12 cellular contexts compared by ENCODE assay signal in the genomic region with DNA sequence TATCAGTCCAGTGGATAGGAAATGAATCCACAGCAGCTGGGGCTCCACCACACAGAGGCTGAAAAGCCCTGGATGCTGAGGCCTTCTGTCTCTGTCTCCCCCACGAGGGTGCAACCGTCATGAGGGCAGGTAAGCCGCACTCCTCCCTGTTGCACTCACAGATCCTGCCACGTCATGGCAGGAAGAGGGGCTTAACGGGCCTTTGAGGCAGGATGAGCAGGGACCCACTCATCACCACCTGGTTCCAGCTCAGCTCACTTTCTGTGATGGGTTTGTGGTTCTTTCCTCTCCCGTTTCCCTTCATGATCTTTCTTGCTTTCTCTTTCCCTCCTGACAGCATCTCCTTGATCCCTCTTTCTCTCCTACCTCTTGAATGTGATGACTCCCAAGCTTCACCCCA.
A peak's percentile ranks its signal among the peaks of the same experiment; 100 is the strongest.
DNase-seq lines count a peak whose midpoint lies in the region; ATAC-seq and TF ChIP-seq lines count a peak whose summit lies in the region.
"Had no signal": no experiment of that assay in that cellular context is flagged by ENCODE, and none has a peak within 500 bp of the region (broad histone marks: within the 10 kb centered on the region; RNA-seq: fewer than 3 reads in every experiment).

No MANE protein-coding gene starts in this region.

- H3K4me1 Mint-ChIP-seq in activated naive CD4-positive, alpha-beta T cell treated with anti-CD3 and anti-CD28 coated beads, Interleukin-2, amount 50 U/mL, for 24 hours = no peaks in the 10 kb centered on the region
- H3K4me1 Mint-ChIP-seq in activated naive CD8-positive, alpha-beta T cell (ENCODE audit: low read depth) = peaks cover 30% of the 10 kb centered on the region
- H3K4me1 Mint-ChIP-seq in chondrocyte (ENCODE audit: low read depth) = peaks cover 21% of the 10 kb centered on the region
- H3K4me1 Mint-ChIP-seq in activated T-helper 17 cell treated with anti-CD3 and anti-CD28 coated beads, Interleukin-2, amount 50 U/mL, for 72 hours = no peaks in the 10 kb centered on the region
- H3K4me1 Mint-ChIP-seq: CD14-positive monocyte had no signal

- peaks cover 2% of the 10 kb centered on the region for H3K27me3 Mint-ChIP-seq in activated naive CD4-positive, alpha-beta T cell treated with anti-CD3 and anti-CD28 coated beads, Interleukin-2, amount 50 U/mL, for 24 hours
- H3K27me3 Mint-ChIP-seq in activated naive CD8-positive, alpha-beta T cell = no peaks in the 10 kb centered on the region
- no peaks in the 10 kb centered on the region for H3K27me3 Mint-ChIP-seq in chondrocyte (ENCODE audit: low read depth)
- H3K27me3 Mint-ChIP-seq in activated T-helper 17 cell treated with anti-CD3 and anti-CD28 coated beads, Interleukin-2, amount 50 U/mL, for 72 hours = no peaks in the 10 kb centered on the region

- H3K36me3 Mint-ChIP-seq in activated naive CD4-positive, alpha-beta T cell treated with anti-CD3 and anti-CD28 coated beads, Interleukin-2, amount 50 U/mL, for 24 hours = no peaks in the 10 kb centered on the region
- no peaks in the 10 kb centered on the region for H3K36me3 Mint-ChIP-seq in activated naive CD8-positive, alpha-beta T cell
- peaks cover 1% of the 10 kb centered on the region for H3K36me3 Mint-ChIP-seq in chondrocyte (ENCODE audit: low read depth)
- no peaks in the 10 kb centered on the region for H3K36me3 Mint-ChIP-seq in activated T-helper 17 cell treated with anti-CD3 and anti-CD28 coated beads, Interleukin-2, amount 50 U/mL, for 72 hours (ENCODE audit: low read depth)
- H3K36me3 Mint-ChIP-seq: CD14-positive monocyte; CD8-positive, alpha-beta T cell had no signal

- peak overlapping the region; percentile 59 for H3K27ac Mint-ChIP-seq in activated naive CD4-positive, alpha-beta T cell treated with anti-CD3 and anti-CD28 coated beads, Interleukin-2, amount 50 U/mL, for 24 hours
- H3K27ac Mint-ChIP-seq in activated naive CD8-positive, alpha-beta T cell = peak overlapping the region; percentile 91
- H3K27ac Mint-ChIP-seq in chondrocyte (ENCODE audit: unreplicated experiment) = peak overlapping the region; percentile 30
- H3K27ac Mint-ChIP-seq in activated T-helper 17 cell treated with anti-CD3 and anti-CD28 coated beads, Interleukin-2, amount 50 U/mL, for 72 hours = no peak overlapping the region
- H3K27ac Mint-ChIP-seq: CD8-positive, alpha-beta T cell had no signal

- H3K9me3 Mint-ChIP-seq in activated naive CD4-positive, alpha-beta T cell treated with anti-CD3 and anti-CD28 coated beads, Interleukin-2, amount 50 U/mL, for 24 hours = no peaks in the 10 kb centered on the region
- H3K9me3 Mint-ChIP-seq in activated naive CD8-positive, alpha-beta T cell (ENCODE audit: low read depth) = no peaks in the 10 kb centered on the region
- H3K9me3 Mint-ChIP-seq in chondrocyte (ENCODE audit: low read depth) = no peaks in the 10 kb centered on the region
- H3K9me3 Mint-ChIP-seq in activated T-helper 17 cell treated with anti-CD3 and anti-CD28 coated beads, Interleukin-2, amount 50 U/mL, for 72 hours = peaks cover 4% of the 10 kb centered on the region
- H3K9me3 Mint-ChIP-seq: CD8-positive, alpha-beta T cell had no signal

- no peak for DNase-seq in activated naive CD4-positive, alpha-beta T cell treated with Interleukin-2 at 50 U/mL for 16 hours
- no peak for DNase-seq in chondrocyte (ENCODE audit: low spot score)
- DNase-seq in HPDE6-E6E7 (ENCODE audit: extremely low spot score) = no peak
- DNase-seq in effector CD8-positive, alpha-beta T cell (lab: John Stamatoyannopoulos, UW) = no peak
- DNase-seq: CD8-positive, alpha-beta T cell; DMS53; GM23248 had no signal

- no peak for TF ChIP-seq CTCF in chondrocyte (IDR thresholded peaks at IDR 0.05)

- no peak overlapping the region for H3K4me3 Mint-ChIP-seq in activated naive CD4-positive, alpha-beta T cell treated with anti-CD3 and anti-CD28 coated beads, Interleukin-2, amount 50 U/mL, for 24 hours
- H3K4me3 Mint-ChIP-seq in activated naive CD8-positive, alpha-beta T cell = no peak overlapping the region
- no peak overlapping the region for H3K4me3 Mint-ChIP-seq in chondrocyte (ENCODE audit: unreplicated experiment)
- no peak overlapping the region for H3K4me3 Mint-ChIP-seq in activated T-helper 17 cell treated with anti-CD3 and anti-CD28 coated beads, Interleukin-2, amount 50 U/mL, for 72 hours
- H3K4me3 Mint-ChIP-seq: CD14-positive monocyte; CD8-positive, alpha-beta T cell had no signal

- ATAC-seq in activated T-helper 17 cell treated with anti-CD3 and anti-CD28 coated beads, Interleukin-2, amount 50 U/mL, for 72 hours (replicated peaks) = no peak
- ATAC-seq: CD8-positive, alpha-beta T cell; HCT116 had no signal
